ENCODE assay signal across 1 cellular context in genomic region chr19:3125900-3126524, GRCh38.
TF ChIP-seq lines count a peak whose summit lies in the region.

No MANE protein-coding gene starts in this region.

TF ChIP-seq in HEK293, 187 proteins besides CTCF, POLR2A, EP300 and RAD21 (continued from another document):
- TF ChIP-seq ZNF16 (tag by site-specific recombination; IDR thresholded peaks at IDR 0.05; ENCODE audit: low read depth) (peak; percentile 78), ZNF580 (tag by site-specific recombination; IDR thresholded peaks at IDR 0.05) (no peak), KLF7 (tag by site-specific recombination; IDR thresholded peaks at IDR 0.05; ENCODE audit: borderline replicate concordance) (0 out of 2 replicates have a peak, but pooled peaks have one; percentile 36), ZNF692 (tag by site-specific recombination; IDR thresholded peaks at IDR 0.05) (no peak), ZNF623 (tag by site-specific recombination; IDR thresholded peaks at IDR 0.05) (peak; percentile 98), SCRT1 (tag by site-specific recombination; IDR thresholded peaks at IDR 0.05; ENCODE audit: borderline replicate concordance) (peak; percentile 88), ZNF701 (tag by site-specific recombination; IDR thresholded peaks at IDR 0.05) (no peak), ZNF223 (tag by site-specific recombination; IDR thresholded peaks at IDR 0.05) (no peak), ZNF660 (tag by site-specific recombination; IDR thresholded peaks at IDR 0.05) (no peak), ZFP3 (tag by site-specific recombination; IDR thresholded peaks at IDR 0.05; ENCODE audit: low read depth) (no peak), ELK4 (IDR thresholded peaks at IDR 0.05; ENCODE audit: borderline replicate concordance, low read depth, low read length) (no peak), ZBTB26 (tag by site-specific recombination; optimal IDR thresholded peaks at IDR 0.05) (no peak), ZNF426 (tag by site-specific recombination; IDR thresholded peaks at IDR 0.05) (no peak), HIC1 (tag by site-specific recombination; IDR thresholded peaks at IDR 0.05) (peak; percentile 73)
